8 cellular contexts compared by ENCODE assay signal in genomic region chr6:33271608-33272357, GRCh38. TPM values are rescaled to one million over a fixed set of nuclear protein-coding genes. Genes with fewer than 3 reads are reported as not detected.
DNase-seq lines count a peak whose midpoint lies in the region; ATAC-seq and TF ChIP-seq lines count a peak whose summit lies in the region.

TSS of gene RPS18 (plus strand) at chr6:33272075. CDS start at chr6:33272120, 45 bp downstream.
TSS of gene VPS52 (minus strand) at chr6:33271876. CDS start at chr6:33271675, 201 bp downstream.

- no peak for TF ChIP-seq CTCF in fibroblast of the aortic adventitia (IDR thresholded peaks at IDR 0.05; ENCODE audit: insufficient read depth, low read length)
- TF ChIP-seq CTCF in nephron progenitor cell (IDR thresholded peaks at IDR 0.05) = no peak

- peak within 1 kb of the TSS; percentile 97 for H3K4me3 ChIP-seq in H7 (ENCODE audit: insufficient read depth, low read depth, low read length)
- peak within 1 kb of the TSS; percentile 99 for H3K4me3 ChIP-seq in fibroblast of the aortic adventitia (ENCODE audit: low read depth, low read length)

- peak within 1 kb of the TSS; percentile 100 for H3K27ac Mint-ChIP-seq in nephron progenitor cell
- peak within 1 kb of the TSS; percentile 99 to 100 for H3K27ac Mint-ChIP-seq in stimulated activated naive CD8-positive, alpha-beta T cell treated with anti-CD3 and anti-CD28 coated beads, Interleukin-15, amount 100 ng/mL, for 72 hours

- no peaks in the 10 kb centered on the region for H3K27me3 ChIP-seq in H7 (ENCODE audit: control insufficient read depth, insufficient read depth, low read length)

- no peaks in the 10 kb centered on the region for H3K9me3 Mint-ChIP-seq in nephron progenitor cell
- H3K9me3 Mint-ChIP-seq in stimulated activated naive CD8-positive, alpha-beta T cell treated with anti-CD3 and anti-CD28 coated beads, Interleukin-15, amount 100 ng/mL, for 72 hours = no peaks in the 10 kb centered on the region

- DNase-seq in ELF-1 (ENCODE audit: low read depth, low spot score) (peak; percentile 98), H7 (peak; percentile 92), M059J (ENCODE audit: low read depth) (peak; percentile 100), SHP77 (lab: John Stamatoyannopoulos, UW) (peak; percentile 94), fibroblast of the aortic adventitia (ENCODE audit: low read depth) (peak; percentile 100), nephron progenitor cell (peak; percentile 86)
- DNase-seq in activated effector memory CD4-positive, alpha-beta T cell treated with Interleukin-2 at 50 U/mL for 16 hours = peak; percentile 85
- peak; percentile 91 to 94 for DNase-seq in stimulated activated naive CD8-positive, alpha-beta T cell treated with anti-CD3 and anti-CD28 coated beads, Interleukin-15, amount 100 ng/mL, for 72 hours

- H3K36me3 ChIP-seq in H7 (replicated peaks; ENCODE audit: control insufficient read depth, insufficient read depth, low read length) = peaks cover 49% of the 10 kb centered on the region

- H3K27me3 Mint-ChIP-seq in nephron progenitor cell (ENCODE audit: low read depth, poor library complexity) = no peaks in the 10 kb centered on the region
- H3K27me3 Mint-ChIP-seq in stimulated activated naive CD8-positive, alpha-beta T cell treated with anti-CD3 and anti-CD28 coated beads, Interleukin-15, amount 100 ng/mL, for 72 hours = no peaks in the 10 kb centered on the region

- peaks cover 68% of the 10 kb centered on the region for H3K4me1 Mint-ChIP-seq in nephron progenitor cell
- peaks cover 59% of the 10 kb centered on the region for H3K4me1 Mint-ChIP-seq in stimulated activated naive CD8-positive, alpha-beta T cell treated with anti-CD3 and anti-CD28 coated beads, Interleukin-15, amount 100 ng/mL, for 72 hours

- peak within 1 kb of the TSS; percentile 96 for H3K4me3 Mint-ChIP-seq in nephron progenitor cell
- peak within 1 kb of the TSS; percentile 87 to 97 for H3K4me3 Mint-ChIP-seq in stimulated activated naive CD8-positive, alpha-beta T cell treated with anti-CD3 and anti-CD28 coated beads, Interleukin-15, amount 100 ng/mL, for 72 hours

- peaks cover 56% of the 10 kb centered on the region for H3K36me3 Mint-ChIP-seq in nephron progenitor cell (ENCODE audit: low read depth)

- ATAC-seq in stimulated activated naive CD8-positive, alpha-beta T cell treated with anti-CD3 and anti-CD28 coated beads, Interleukin-15, amount 100 ng/mL, for 72 hours = peak; percentile 93

RNA-seq across cellular contexts. Expression of gene RPS18, which starts in this region (rescaled TPM):
- 3,561 and 4,135 TPM in 2 replicates for total RNA-seq in H7 (2014; rRNA removed; shearing (Covaris generic))
- total RNA-seq in M059J (2014; rRNA removed; shearing (Covaris generic)) = 2,277 and 2,867 TPM in 2 replicates
- 1,533 and 4,237 TPM in 2 replicates for total RNA-seq in fibroblast of the aortic adventitia (ENCODE audit: low replicate concordance)

RNA-seq across cellular contexts. Expression of gene VPS52, which starts in this region (rescaled TPM):
- total RNA-seq in H7 (2014; rRNA removed; shearing (Covaris generic)) = 54.1 and 57.8 TPM in 2 replicates
- 37.5 and 45.3 TPM in 2 replicates for total RNA-seq in M059J (2014; rRNA removed; shearing (Covaris generic))
- 21.6 and 40.5 TPM in 2 replicates for total RNA-seq in fibroblast of the aortic adventitia (ENCODE audit: low replicate concordance)

Comparison
In these comparisons a context has a peak if more than half of its experiments do, and no peak if none do; other contexts are left out.
1. Peak in every context shown above with its lines: DNase-seq, ATAC-seq and H3K4me3 ChIP-seq.